23 cellular contexts compared by ENCODE assay signal in genomic region chr22:49699476-49699875, GRCh38.
"Had no signal": no experiment of that assay in that cellular context is flagged by ENCODE, and none has a peak within 500 bp of the region (broad histone marks: within the 10 kb centered on the region; RNA-seq: fewer than 3 reads in every experiment).

No MANE protein-coding gene starts in this region.

- H3K27ac ChIP-seq: epithelial cell of prostate, esophagus squamous epithelium, left lung, parathyroid adenoma, right atrium auricular region, suprapubic skin, tibial artery had no signal

- H3K4me1 ChIP-seq: esophagus squamous epithelium, left lung, parathyroid adenoma, right atrium auricular region, suprapubic skin, tibial artery had no signal

- H2AFZ ChIP-seq: parathyroid adenoma had no signal

- H3K9ac ChIP-seq: parathyroid adenoma had no signal

- DNase-seq: activated CD4-positive, alpha-beta T cell treated with anti-CD3 and anti-CD28 coated beads for 36 hours; activated CD4-positive, CD25-positive, alpha-beta regulatory T cell; activated CD8-positive, alpha-beta T cell treated with anti-CD3 and anti-CD28 coated beads, Interleukin-2, amount 10 ng/mL, durations not matched to agents 7 days and 5 days; activated naive CD4-positive, alpha-beta T cell; activated T-cell treated with anti-CD3 and anti-CD28 coated beads, Interleukin-2, amount 50 U/mL, for 24 hours; anterior cingulate cortex; dermis blood vessel endothelial cell; effector CD4-positive, alpha-beta T cell; esophagus squamous epithelium; left lung; mesendoderm; mucosa of descending colon; nucleus accumbens; stimulated activated CD4-positive, alpha-beta T cell treated with anti-CD3 and anti-CD28 coated beads, Interleukin-15, amount 100 ng/mL, for 24 hours; stimulated activated CD4-positive, alpha-beta T cell treated with anti-CD3 and anti-CD28 coated beads, Interleukin-2, amount 100 ng/mL, for 24 hours; stimulated activated naive CD4-positive, alpha-beta T cell had no signal

- ATAC-seq: activated CD4-positive, alpha-beta T cell treated with anti-CD3 and anti-CD28 coated beads for 36 hours; activated CD8-positive, alpha-beta T cell treated with anti-CD3 and anti-CD28 coated beads, Interleukin-2, amount 10 ng/mL, durations not matched to agents 7 days and 5 days; activated T-helper 17 cell treated with anti-CD3 and anti-CD28 coated beads, Interleukin-2, amount 50 U/mL, for 72 hours; left lung; mucosa of descending colon had no signal

- H3K36me3 ChIP-seq: esophagus squamous epithelium, left lung, right atrium auricular region, suprapubic skin, tibial artery had no signal

- H3K4me3 ChIP-seq: esophagus squamous epithelium, left lung, lung, mucosa of descending colon, right atrium auricular region, suprapubic skin, tibial artery had no signal
